In the genomic region with DNA sequence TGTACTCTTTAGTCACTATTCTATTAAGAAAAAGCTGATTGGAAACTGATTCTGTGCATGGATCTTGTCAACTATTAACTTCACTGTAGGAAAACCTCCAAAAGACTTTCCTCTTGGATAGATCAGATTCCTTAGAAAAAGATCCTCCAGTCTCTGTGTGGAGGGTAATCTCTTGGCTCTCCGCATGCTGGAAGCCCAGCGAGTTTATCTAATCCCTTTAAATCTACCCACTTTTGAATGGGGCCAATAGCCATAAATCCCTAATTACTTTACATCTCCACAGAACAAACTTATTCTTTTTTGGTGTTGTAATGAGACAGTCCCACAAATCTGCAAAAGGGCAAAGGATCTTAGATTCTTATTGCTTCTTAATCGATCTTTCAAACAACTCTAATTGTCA, we compare ENCODE assay signal across 26 cellular contexts.
"Had no signal": no experiment of that assay in that cellular context is flagged by ENCODE, and none has a peak within 500 bp of the region (broad histone marks: within the 10 kb centered on the region; RNA-seq: fewer than 3 reads in every experiment).

No MANE protein-coding gene starts in this region.

- H3K27ac ChIP-seq: colonic mucosa, epithelial cell of prostate, esophagus squamous epithelium, gastrocnemius medialis, heart right ventricle, left lung, lower lobe of right lung had no signal

- H3K9me3 ChIP-seq: colonic mucosa, esophagus squamous epithelium, gastrocnemius medialis, heart right ventricle, left lung, lower lobe of right lung had no signal

- H3K36me3 ChIP-seq: colonic mucosa, esophagus squamous epithelium, gastrocnemius medialis, heart right ventricle, left lung, lower lobe of right lung had no signal

- H3K9me3 Mint-ChIP-seq: dendritic cell treated with granulocyte-macrophage colony-stimulating factor and Interleukin-4, amounts not matched to agents 40 ng/mL and 50 ng/mL, for 4 days; endodermal cell had no signal

- H3K4me1 ChIP-seq: colonic mucosa, gastrocnemius medialis, left lung, lower lobe of right lung had no signal

- ATAC-seq: effector memory CD8-positive, alpha-beta T cell; esophagus mucosa; gastrocnemius medialis; heart right ventricle; left cardiac atrium; left lung; left ventricle myocardium superior; lower lobe of right lung had no signal

- H3K4me1 Mint-ChIP-seq: endodermal cell had no signal

- H3K4me3 ChIP-seq: colonic mucosa, esophagus squamous epithelium, gastrocnemius medialis, heart right ventricle, left lung, lower lobe of right lung had no signal

- H3K27ac Mint-ChIP-seq: dendritic cell treated with granulocyte-macrophage colony-stimulating factor and Interleukin-4, amounts not matched to agents 40 ng/mL and 50 ng/mL, for 4 days; effector memory CD8-positive, alpha-beta T cell; endodermal cell had no signal

- FAIRE-seq: endometrium, islet of Langerhans, keratinocyte had no signal

- DNase-seq: colonic mucosa; cortex of kidney; effector CD8-positive, alpha-beta T cell; effector memory CD8-positive, alpha-beta T cell; endodermal cell; erythroblast; esophagus squamous epithelium; foreskin fibroblast; foreskin melanocyte; gastrocnemius medialis; glutamatergic neuron; head of caudate nucleus; heart right ventricle; hippocampal formation; left cardiac atrium; left lung; left ventricle myocardium superior; lower lobe of right lung; mesenchymal stem cell; midbrain had no signal

- H3K27me3 ChIP-seq: colonic mucosa, esophagus squamous epithelium, gastrocnemius medialis, heart right ventricle, left lung had no signal

- H3K27me3 Mint-ChIP-seq: dendritic cell treated with granulocyte-macrophage colony-stimulating factor and Interleukin-4, amounts not matched to agents 40 ng/mL and 50 ng/mL, for 4 days; effector memory CD8-positive, alpha-beta T cell had no signal

- H3K4me3 Mint-ChIP-seq: dendritic cell treated with granulocyte-macrophage colony-stimulating factor and Interleukin-4, amounts not matched to agents 40 ng/mL and 50 ng/mL, for 4 days; effector memory CD8-positive, alpha-beta T cell; endodermal cell had no signal
